ENCODE assay signal across 22 cellular contexts in the genomic region with DNA sequence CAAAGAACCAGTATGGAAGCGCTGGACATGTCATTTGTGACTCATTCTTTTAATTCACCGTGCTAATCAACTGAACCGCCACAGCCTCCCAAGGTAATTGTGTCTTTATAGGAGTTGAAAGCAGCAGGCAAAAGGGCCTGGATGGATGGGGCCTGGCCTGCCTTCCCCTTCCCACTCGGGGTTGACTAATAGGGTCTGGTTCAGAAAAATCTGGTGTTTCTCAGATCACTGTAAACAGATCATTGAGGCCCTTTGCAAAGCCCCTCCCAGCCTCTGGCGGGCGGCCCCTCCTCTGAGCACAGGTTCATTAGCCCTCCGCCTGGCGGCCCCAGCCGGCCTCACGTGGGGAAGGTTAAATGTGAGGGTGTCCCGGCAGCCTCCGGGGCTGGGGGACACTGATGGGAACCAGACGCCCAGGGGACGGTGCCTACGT.
DNase-seq lines count a peak whose midpoint lies in the region; TF ChIP-seq lines count a peak whose summit lies in the region.
"Had no signal": no experiment of that assay in that cellular context is flagged by ENCODE, and none has a peak within 500 bp of the region (broad histone marks: within the 10 kb centered on the region; RNA-seq: fewer than 3 reads in every experiment).

No MANE protein-coding gene starts in this region.

- no peaks in the 10 kb centered on the region for H4K20me1 ChIP-seq in neural progenitor cell (ENCODE audit: low read depth)

- H3K36me3 Mint-ChIP-seq in glutamatergic neuron (ENCODE audit: unreplicated experiment) = peaks cover 20% of the 10 kb centered on the region
- peaks cover 2% of the 10 kb centered on the region for H3K36me3 Mint-ChIP-seq in neural progenitor cell
- H3K36me3 Mint-ChIP-seq: activated CD4-positive, alpha-beta memory T cell treated with anti-CD3 and anti-CD28 coated beads for 36 hours; activated naive CD4-positive, alpha-beta T cell treated with anti-CD3 and anti-CD28 coated beads, Interleukin-2, amount 50 U/mL, for 24 hours had no signal

- H3K9me3 Mint-ChIP-seq in glutamatergic neuron (ENCODE audit: unreplicated experiment) (peaks cover 81% of the 10 kb centered on the region), neural progenitor cell (no peaks in the 10 kb centered on the region)
- H3K9me3 Mint-ChIP-seq: activated CD4-positive, alpha-beta memory T cell treated with anti-CD3 and anti-CD28 coated beads for 36 hours; activated naive CD4-positive, alpha-beta T cell treated with anti-CD3 and anti-CD28 coated beads, Interleukin-2, amount 50 U/mL, for 24 hours had no signal

- no peaks in the 10 kb centered on the region for H3K27me3 ChIP-seq in neural progenitor cell
- no peaks in the 10 kb centered on the region for H3K27me3 ChIP-seq in effector memory CD4-positive, alpha-beta T cell (replicated peaks; ENCODE audit: control insufficient read depth, insufficient read depth, low read length, poor library complexity, severe bottlenecking)
- H3K27me3 ChIP-seq: breast epithelium, SJSA1, upper lobe of left lung had no signal

- DNase-seq in Daoy (ENCODE audit: low read depth) = peak; percentile 24
- DNase-seq in NCI-H1436 treated with DMSO at 0.1 percent for 48 hours (lab: John Stamatoyannopoulos, UW) = peak; percentile 65
- DNase-seq in glutamatergic neuron = peak; percentile 80
- peak; percentile 52 for DNase-seq in neural progenitor cell (ENCODE audit: low spot score)
- no peak for DNase-seq in effector memory CD4-positive, alpha-beta T cell
- DNase-seq in substantia nigra (lab: John Stamatoyannopoulos, UW) = no peak
- no peak for DNase-seq in NK-92 treated with Interleukin-12 subunit alpha and Interleukin-12 subunit beta, amount 100 ng/mL, for 24 hours (lab: John Stamatoyannopoulos, UW)
- DNase-seq: activated CD4-positive, alpha-beta memory T cell treated with anti-CD3 and anti-CD28 coated beads for 36 hours; activated CD8-positive, alpha-beta memory T cell treated with anti-CD3 and anti-CD28 coated beads, Interleukin-2, amount 50 U/mL, for 48 hours; Calu3; DMS79 treated with DMSO at 0.1 percent for 48 hours; HCEC 1CT; NCI-H1105 treated with DMSO at 0.1 percent for 48 hours; NCI-H510A had no signal

- no peak overlapping the region for H3K4me3 ChIP-seq in neural progenitor cell
- H3K4me3 ChIP-seq in effector memory CD4-positive, alpha-beta T cell (ENCODE audit: insufficient read depth, low read depth, low read length, poor library complexity, severe bottlenecking) = no peak overlapping the region
- H3K4me3 ChIP-seq: breast epithelium, K562, SJSA1, skin epidermis, upper lobe of left lung had no signal

- H3F3A ChIP-seq in neural progenitor cell (ENCODE audit: low read depth) = no peaks in the 10 kb centered on the region

- H3K27ac Mint-ChIP-seq in glutamatergic neuron (ENCODE audit: unreplicated experiment) (peak overlapping the region; percentile 94), neural progenitor cell (no peak overlapping the region)
- H3K27ac Mint-ChIP-seq: activated CD4-positive, alpha-beta memory T cell treated with anti-CD3 and anti-CD28 coated beads for 36 hours; activated naive CD4-positive, alpha-beta T cell treated with anti-CD3 and anti-CD28 coated beads, Interleukin-2, amount 50 U/mL, for 24 hours had no signal

- H3K4me1 ChIP-seq in neural progenitor cell = peaks cover 11% of the 10 kb centered on the region
- no peaks in the 10 kb centered on the region for H3K4me1 ChIP-seq in effector memory CD4-positive, alpha-beta T cell (ENCODE audit: control insufficient read depth, insufficient read depth, low read length, poor library complexity, severe bottlenecking)
- H3K4me1 ChIP-seq: breast epithelium, SJSA1 had no signal

- peaks cover 54% of the 10 kb centered on the region for H3K27me3 Mint-ChIP-seq in glutamatergic neuron (ENCODE audit: unreplicated experiment)
- peaks cover 10% of the 10 kb centered on the region for H3K27me3 Mint-ChIP-seq in neural progenitor cell (ENCODE audit: insufficient read depth, low read depth)
- H3K27me3 Mint-ChIP-seq: activated CD4-positive, alpha-beta memory T cell treated with anti-CD3 and anti-CD28 coated beads for 36 hours; activated naive CD4-positive, alpha-beta T cell treated with anti-CD3 and anti-CD28 coated beads, Interleukin-2, amount 50 U/mL, for 24 hours had no signal

- H3K4me2 ChIP-seq in neural progenitor cell = no peak overlapping the region

- H3K27ac ChIP-seq in neural progenitor cell (no peak overlapping the region), substantia nigra (ENCODE audit: low read depth, low read length, poor library complexity, severe bottlenecking) (no peak overlapping the region)
- no peak overlapping the region for H3K27ac ChIP-seq in effector memory CD4-positive, alpha-beta T cell (ENCODE audit: insufficient read depth, low read length, poor library complexity, severe bottlenecking)
- H3K27ac ChIP-seq: breast epithelium, C4-2B, epithelial cell of prostate, SJSA1, skin epidermis, upper lobe of left lung had no signal

- TF ChIP-seq CTCF in glutamatergic neuron (IDR thresholded peaks at IDR 0.05; ENCODE audit: partially characterized antibody, unreplicated experiment) = peak; percentile 7
- no peak for TF ChIP-seq CTCF in neural progenitor cell (IDR thresholded peaks at IDR 0.05)

- H3K4me3 Mint-ChIP-seq in glutamatergic neuron (ENCODE audit: unreplicated experiment) (peak overlapping the region; percentile 69), neural progenitor cell (no peak overlapping the region)
- H3K4me3 Mint-ChIP-seq: activated CD4-positive, alpha-beta memory T cell treated with anti-CD3 and anti-CD28 coated beads for 36 hours; activated naive CD4-positive, alpha-beta T cell treated with anti-CD3 and anti-CD28 coated beads, Interleukin-2, amount 50 U/mL, for 24 hours had no signal

- no peaks in the 10 kb centered on the region for H3K9me3 ChIP-seq in neural progenitor cell (ENCODE audit: low read depth)
- no peaks in the 10 kb centered on the region for H3K9me3 ChIP-seq in effector memory CD4-positive, alpha-beta T cell (ENCODE audit: control insufficient read depth, low read length)
- H3K9me3 ChIP-seq: breast epithelium, upper lobe of left lung had no signal

- no peaks in the 10 kb centered on the region for H3K79me2 ChIP-seq in neural progenitor cell (ENCODE audit: low read depth)

- no peaks in the 10 kb centered on the region for H3K36me3 ChIP-seq in neural progenitor cell
- no peaks in the 10 kb centered on the region for H3K36me3 ChIP-seq in effector memory CD4-positive, alpha-beta T cell (ENCODE audit: control insufficient read depth, insufficient read depth, low read length)
- H3K36me3 ChIP-seq: breast epithelium, SJSA1, upper lobe of left lung had no signal

- no peak overlapping the region for H3K9ac ChIP-seq in neural progenitor cell

- no peak overlapping the region for H2AFZ ChIP-seq in neural progenitor cell (replicated peaks)

- H3K4me1 Mint-ChIP-seq in glutamatergic neuron (ENCODE audit: low read depth, unreplicated experiment) (peaks cover 46% of the 10 kb centered on the region), neural progenitor cell (peaks cover 23% of the 10 kb centered on the region)
- H3K4me1 Mint-ChIP-seq: activated naive CD4-positive, alpha-beta T cell treated with anti-CD3 and anti-CD28 coated beads, Interleukin-2, amount 50 U/mL, for 24 hours had no signal

Comparison
In these comparisons a context has a peak if more than half of its experiments do, and no peak if none do; other contexts are left out.
1. DNase-seq: peak in Daoy (single experiment), NCI-H1436 treated with DMSO at 0.1 percent for 48 hours (single experiment), glutamatergic neuron (single experiment) and neural progenitor cell (single experiment); none in effector memory CD4-positive, alpha-beta T cell (0 of 3), substantia nigra (0 of 49) and NK-92 treated with Interleukin-12 subunit alpha and Interleukin-12 subunit beta, amount 100 ng/mL, for 24 hours (single experiment).